In genomic region chr13:30504081-30504480, GRCh38 we compare ENCODE assay signal across 13 cellular contexts. TPM values are rescaled to one million over a fixed set of nuclear protein-coding genes. Genes with fewer than 3 reads are reported as not detected.
DNase-seq lines count a peak whose midpoint lies in the region; ATAC-seq, FAIRE-seq and TF ChIP-seq lines count a peak whose summit lies in the region.
"Had no signal": no experiment of that assay in that cellular context is flagged by ENCODE, and none has a peak within 500 bp of the region (broad histone marks: within the 10 kb centered on the region; RNA-seq: fewer than 3 reads in every experiment).

No MANE protein-coding gene starts in this region.

- H3K9me3 Mint-ChIP-seq in WTC11: no peaks in the 10 kb centered on the region
- H3K9me3 Mint-ChIP-seq in MCF 10A (ENCODE audit: unreplicated experiment): no peaks in the 10 kb centered on the region
- H3K9me3 Mint-ChIP-seq: natural killer cell treated with Interleukin-12 subunit alpha and Interleukin-12 subunit beta and Interleukin-15 and Interleukin-18, amount 100 ng/mL, for 72 hours had no signal

- TF ChIP-seq CTCF in GM20000 (IDR thresholded peaks at IDR 0.05; ENCODE audit: extremely low read depth, missing control alignments): no peak
- TF ChIP-seq CTCF in cardiac fibroblast (IDR thresholded peaks at IDR 0.05; ENCODE audit: low read depth, low read length): no peak
- no peak for TF ChIP-seq CTCF in WTC11 (IDR thresholded peaks at IDR 0.05)
- no peak for TF ChIP-seq CTCF in MCF 10A (IDR thresholded peaks at IDR 0.05; ENCODE audit: unreplicated experiment)

- ATAC-seq in HG03565 (IDR thresholded peaks at IDR 0.05; ENCODE audit: unreplicated experiment) (peak; percentile 63), WTC11 (no peak)

- no peak overlapping the region for H3K4me3 ChIP-seq in cardiac fibroblast (replicated peaks in 1 of 2; ENCODE audit: low read depth in 2 of 2, low read length in 2 of 2)

- H3K36me3 Mint-ChIP-seq in WTC11 (no peaks in the 10 kb centered on the region), MCF 10A (ENCODE audit: insufficient read depth, unreplicated experiment) (no peaks in the 10 kb centered on the region)
- H3K36me3 Mint-ChIP-seq: natural killer cell treated with Interleukin-12 subunit alpha and Interleukin-12 subunit beta and Interleukin-15 and Interleukin-18, amount 100 ng/mL, for 72 hours had no signal

- H3K27me3 Mint-ChIP-seq in WTC11 (ENCODE audit: low read depth) (no peaks in the 10 kb centered on the region), MCF 10A (ENCODE audit: insufficient read depth, unreplicated experiment) (no peaks in the 10 kb centered on the region)

- peak; percentile 40 for FAIRE-seq in GM12892 (lab: Jason Lieb, UNC)
- FAIRE-seq: H1, RCC 7860 had no signal

- CTCF ChIA-PET in WTC11 (lab: Charles Lee) (interaction anchor here (1.4 kb wide), 1 partner anchor 77 kb away, joined by 4 read pairs; no protein-coding TSS in a partner anchor), MCF 10A (lab: Yijun Ruan, JAX) (interaction anchor here (0.7 kb wide), 1 partner anchor 186 kb away, joined by 5 read pairs; no protein-coding TSS in a partner anchor)

- no peak for TF ChIP-seq POLR2A in GM12892 (IDR thresholded peaks at IDR 0.05; ENCODE audit: low read depth, low read length)

- H3K4me1 Mint-ChIP-seq in WTC11 (peaks cover 7% of the 10 kb centered on the region), MCF 10A (ENCODE audit: insufficient read depth, unreplicated experiment) (no peaks in the 10 kb centered on the region)

- intact Hi-C loops in MCF 10A (cut with micrococcal nuclease): no loop called here

- POLR2A ChIA-PET in WTC11 (lab: Charles Lee): no interaction called here
- POLR2A ChIA-PET in MCF 10A (lab: Yijun Ruan, JAX): interaction anchor here (0.7 kb wide), 1 partner anchor 46 kb away, joined by 3 read pairs; no protein-coding TSS in a partner anchor

- DNase-seq in GM12892 (ENCODE audit: insufficient read length): peak; percentile 26
- DNase-seq in GM20000 (ENCODE audit: low spot score): peak; percentile 55
- DNase-seq in cardiac fibroblast (ENCODE audit: low read depth in 2 of 2): peak; percentile 36 to 49
- DNase-seq in WTC11 (ENCODE audit: low spot score): no peak
- no peak for DNase-seq in NCI-H2081 (lab: John Stamatoyannopoulos, UW)
- no peak for DNase-seq in MCF 10A (ENCODE audit: unreplicated experiment)
- no peak for DNase-seq in DMS153 treated with DMSO at 0.1 percent for 48 hours (lab: John Stamatoyannopoulos, UW; ENCODE audit: unreplicated experiment)
- DNase-seq: DMS79, hypothalamus had no signal

- H3K27ac Mint-ChIP-seq in WTC11: no peak overlapping the region
- no peak overlapping the region for H3K27ac Mint-ChIP-seq in MCF 10A (ENCODE audit: low read depth, unreplicated experiment)

- H3K4me3 Mint-ChIP-seq in WTC11: no peak overlapping the region
- H3K4me3 Mint-ChIP-seq in MCF 10A (ENCODE audit: unreplicated experiment): no peak overlapping the region
- H3K4me3 Mint-ChIP-seq: natural killer cell treated with Interleukin-12 subunit alpha and Interleukin-12 subunit beta and Interleukin-15 and Interleukin-18, amount 100 ng/mL, for 72 hours had no signal

- BruUV-seq in MCF 10A (replicated peaks; lab: Mats Ljungman, UMichigan): no TSS peak

TF ChIP-seq in WTC11, 78 proteins besides CTCF, POLR2A, EP300 and RAD21 (continues in another document):
- no peak for TF ChIP-seq ZMAT4 (CRISPR knock-in tag; IDR thresholded peaks at IDR 0.05)
- no peak for TF ChIP-seq E2F5 (CRISPR knock-in tag; IDR thresholded peaks at IDR 0.05)
- TF ChIP-seq SOX15 (CRISPR knock-in tag; IDR thresholded peaks at IDR 0.05): no peak
- TF ChIP-seq GTF2I (CRISPR knock-in tag; conservative IDR thresholded peaks at IDR 0.05): no peak
- no peak for TF ChIP-seq TEAD4 (CRISPR knock-in tag; IDR thresholded peaks at IDR 0.05)
- TF ChIP-seq ARID4B (CRISPR knock-in tag; IDR thresholded peaks at IDR 0.05; ENCODE audit: borderline replicate concordance): no peak
- no peak for TF ChIP-seq ESRRA (CRISPR knock-in tag; IDR thresholded peaks at IDR 0.05; ENCODE audit: borderline replicate concordance)
- no peak for TF ChIP-seq NR3C1 (CRISPR knock-in tag; conservative IDR thresholded peaks at IDR 0.05; ENCODE audit: low read depth)
- TF ChIP-seq MXD4 (CRISPR knock-in tag; IDR thresholded peaks at IDR 0.05; ENCODE audit: borderline replicate concordance): no peak
- TF ChIP-seq MYBL2 (CRISPR knock-in tag; IDR thresholded peaks at IDR 0.05): no peak
- no peak for TF ChIP-seq USF1 (CRISPR knock-in tag; IDR thresholded peaks at IDR 0.05)
- no peak for TF ChIP-seq EMX1 (CRISPR knock-in tag; IDR thresholded peaks at IDR 0.05)
- no peak for TF ChIP-seq RORB (CRISPR knock-in tag; IDR thresholded peaks at IDR 0.05)
- TF ChIP-seq ZNF232 (CRISPR knock-in tag; IDR thresholded peaks at IDR 0.05): no peak
- TF ChIP-seq PRDM15 (CRISPR knock-in tag; IDR thresholded peaks at IDR 0.05): no peak

RNA-seq across cellular contexts. Expression of gene HMGB1, which starts 38.3 kb away (rescaled TPM):
- 575 TPM for polyA plus RNA-seq in GM12892 (2012; ENCODE audit: missing spikeins)
- total RNA-seq in WTC11 (2021) (611 to 640 TPM (median 616 TPM) in 3 replicates), MCF 10A (2022) (302 and 307 TPM in 2 replicates)

Comparison
In these comparisons a context has a peak if more than half of its experiments do, and no peak if none do; other contexts are left out.
1. DNase-seq: peak in GM12892 (single experiment), GM20000 (single experiment) and cardiac fibroblast (2 of 2); none in WTC11 (single experiment), NCI-H2081 (0 of 2), MCF 10A (single experiment) and DMS153 treated with DMSO at 0.1 percent for 48 hours (single experiment).